Comparison of ENCODE assay signal across 9 cellular contexts in genomic region chr6:56714982-56715456, GRCh38.
DNase-seq lines count a peak whose midpoint lies in the region; ATAC-seq, FAIRE-seq and TF ChIP-seq lines count a peak whose summit lies in the region.
"Had no signal": no experiment of that assay in that cellular context is flagged by ENCODE, and none has a peak within 500 bp of the region (broad histone marks: within the 10 kb centered on the region; RNA-seq: fewer than 3 reads in every experiment).

No MANE protein-coding gene starts in this region.

- intact Hi-C loops in pancreas (cut with DNase I), result loop anchor here in 1 of 3 donors (10.0 kb wide), 1 partner anchor 130 kb away; no protein-coding TSS in a partner anchor

- TF ChIP-seq CTCF in pancreas (IDR thresholded peaks at IDR 0.05) (no peak), Peyer's patch (IDR thresholded peaks at IDR 0.05) (no peak)

- ATAC-seq in pancreas (peak in 3 of 4 donors; percentile 63 to 81 (median 73)), HG03135 (IDR thresholded peaks at IDR 0.05; ENCODE audit: unreplicated experiment) (no peak)

- H3K27ac ChIP-seq in pancreas (no peak overlapping the region), Peyer's patch (no peak overlapping the region)

- H3K4me1 ChIP-seq in pancreas, result no peaks in the 10 kb centered on the region
- H3K4me1 ChIP-seq in Peyer's patch, result peaks cover 0 to 10% (median 0%) of the 10 kb centered on the region in 4 donors

- H3K27me3 ChIP-seq in pancreas, result no peaks in the 10 kb centered on the region
- H3K27me3 ChIP-seq in Peyer's patch, result no peaks in the 10 kb centered on the region

- no peak for FAIRE-seq in pancreas (lab: Jason Lieb, UNC)

- TF ChIP-seq POLR2A in Peyer's patch (IDR thresholded peaks at IDR 0.05) (no peak), erythroblast (IDR thresholded peaks at IDR 0.05; ENCODE audit: low read length) (no peak)

- DNase-seq in GM03348 (ENCODE audit: low spot score), result peak; percentile 40
- peak; percentile 98 for DNase-seq in RPMI7951 (ENCODE audit: low read depth)
- DNase-seq in fibroblast of peridontal ligament (ENCODE audit: extremely low read depth), result peak; percentile 75
- no peak for DNase-seq in pancreas
- no peak for DNase-seq in NCI-H1694 (lab: John Stamatoyannopoulos, UW)
- DNase-seq in Peyer's patch, result no peak
- DNase-seq in erythroblast (lab: John Stamatoyannopoulos, UW), result no peak
- DNase-seq: activated naive CD8-positive, alpha-beta T cell treated with anti-CD3 and anti-CD28 coated beads, Interleukin-2, amount 10 ng/mL, durations not matched to agents 7 days and 5 days had no signal

- WGBS in pancreas, 2 donors, result 50 to 53% methylated on average over 2 of the region's 2 CpGs

- H3K9me3 ChIP-seq in pancreas (no peaks in the 10 kb centered on the region), Peyer's patch (no peaks in the 10 kb centered on the region)

- no peak overlapping the region for H3K4me3 ChIP-seq in pancreas
- H3K4me3 ChIP-seq in Peyer's patch, result no peak overlapping the region

- H3K36me3 ChIP-seq in pancreas (no peaks in the 10 kb centered on the region), Peyer's patch (no peaks in the 10 kb centered on the region)

Comparison
In these comparisons a context has a peak if more than half of its experiments do, and no peak if none do; other contexts are left out.
1. DNase-seq: peak in GM03348 (single experiment), RPMI7951 (single experiment) and fibroblast of peridontal ligament (single experiment); none in pancreas (0 of 6), NCI-H1694 (single experiment), Peyer's patch (0 of 3) and erythroblast (0 of 2).